9 cellular contexts compared by ENCODE assay signal in genomic region chr5:126002222-126002897, GRCh38.
DNase-seq lines count a peak whose midpoint lies in the region; ATAC-seq lines count a peak whose summit lies in the region.
"Had no signal": no experiment of that assay in that cellular context is flagged by ENCODE, and none has a peak within 500 bp of the region (broad histone marks: within the 10 kb centered on the region; RNA-seq: fewer than 3 reads in every experiment).

No MANE protein-coding gene starts in this region.

- H3K27ac ChIP-seq in SK-N-MC, result peak overlapping the region; percentile 60; the same call in 1 of the 2 replicates

- no peaks in the 10 kb centered on the region for H3K36me3 ChIP-seq in SK-N-MC (ENCODE audit: insufficient read depth, low read length)

- H3K9ac ChIP-seq in SK-N-MC (ENCODE audit: insufficient read length), result no peak overlapping the region

- DNase-seq in Daoy (ENCODE audit: low read depth) (peak; percentile 84), SK-N-MC (ENCODE audit: low read depth, low spot score) (no peak), head of caudate nucleus (peak in 30 of 42 donors; percentile 6 to 75 (median 36)), putamen (ENCODE audit: low spot score) (peak; percentile 70), GF-D8 (lab: John Stamatoyannopoulos, UW) (no peak), ecto neural progenitor cell (ENCODE audit: low spot score) (no peak)
- no peak for DNase-seq in activated CD8-positive, alpha-beta memory T cell treated with anti-CD3 and anti-CD28 coated beads, Interleukin-2, amount 50 U/mL, for 48 hours
- DNase-seq: NCI-H146 had no signal

- peak overlapping the region; percentile 8; the same call in 1 of the 2 replicates for H3K4me3 ChIP-seq in SK-N-MC

- H3K9me3 ChIP-seq in SK-N-MC (ENCODE audit: low read depth, low read length), result no peaks in the 10 kb centered on the region

- intact Hi-C loops in head of caudate nucleus (cut with DNase I), result no loop called here

- ATAC-seq in HG02588 (IDR thresholded peaks at IDR 0.05; ENCODE audit: unreplicated experiment), result no peak

Comparison
In these comparisons a context has a peak if more than half of its experiments do, and no peak if none do; other contexts are left out.
1. DNase-seq: peak in Daoy (single experiment), head of caudate nucleus (30 of 42) and putamen (single experiment); none in SK-N-MC (single experiment), GF-D8 (single experiment), ecto neural progenitor cell (single experiment) and activated CD8-positive, alpha-beta memory T cell treated with anti-CD3 and anti-CD28 coated beads, Interleukin-2, amount 50 U/mL, for 48 hours (single experiment).